8 cellular contexts compared by ENCODE assay signal in the genomic region with DNA sequence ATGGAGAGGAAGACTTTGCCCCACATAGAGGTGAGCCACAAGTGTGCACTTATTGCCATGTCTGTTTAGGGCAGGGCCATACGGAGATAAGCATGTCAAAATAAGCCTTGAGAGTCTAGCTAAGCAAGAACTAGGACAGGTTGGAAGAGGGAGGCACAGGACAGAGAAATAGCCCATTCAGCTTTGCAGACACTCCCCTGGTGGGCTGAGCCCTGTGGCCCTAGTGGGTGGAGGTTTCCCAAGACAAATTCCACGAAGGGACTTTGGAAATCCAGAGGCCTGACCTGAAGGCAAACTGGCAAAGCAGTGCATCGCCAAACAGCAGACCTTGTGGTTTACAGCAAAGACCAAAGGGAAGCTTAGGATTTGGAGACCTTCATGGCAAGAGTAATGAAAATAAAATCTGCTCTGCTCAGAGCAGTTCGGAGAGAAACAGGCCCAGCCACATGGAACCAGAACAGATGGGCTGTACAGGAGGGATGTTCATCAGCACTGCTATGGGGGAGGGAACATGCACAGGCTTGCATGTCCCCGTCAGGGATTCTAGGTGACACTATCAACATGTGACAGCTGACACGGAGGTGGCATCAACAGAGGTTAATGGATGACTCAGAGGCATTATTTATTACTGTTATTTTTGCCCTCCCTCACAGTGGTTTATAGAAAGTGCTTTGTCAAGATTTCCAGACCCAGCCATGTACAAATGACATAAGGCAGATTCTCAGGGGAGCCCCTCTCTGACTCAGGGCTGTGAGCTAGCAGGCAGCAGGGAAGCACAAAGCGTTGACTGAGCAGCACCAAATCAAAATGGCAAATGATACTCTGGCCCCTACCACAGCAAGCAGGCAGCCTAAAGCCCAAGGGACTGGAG.
DNase-seq lines count a peak whose midpoint lies in the region; ATAC-seq and TF ChIP-seq lines count a peak whose summit lies in the region.

No MANE protein-coding gene starts in this region.

- TF ChIP-seq CTCF in liver (IDR thresholded peaks at IDR 0.05; ENCODE audit: low read depth, low read length, missing input control) (no peak), transverse colon (IDR thresholded peaks at IDR 0.05) (peak in 1 of 5 experiments; percentile 16)

- no peak overlapping the region for H3K4me3 ChIP-seq in liver (ENCODE audit: low read depth in 1 of 3, low read length in 3 of 3)
- no peak overlapping the region for H3K4me3 ChIP-seq in transverse colon

- in situ Hi-C loops in transverse colon (cut with MboI; ENCODE audit: low pct_ligation_motif_present in 1 of 4, low pct_unique_long_range_greater_than_20kb in 1 of 4, low sequenced_read_pairs in 3 of 4): loop anchor here in 1 of 4 donors (25.0 kb wide), 1 partner anchor 362 kb away; no protein-coding TSS in a partner anchor

- H3K4me1 ChIP-seq in liver (ENCODE audit: control insufficient read depth in 4 of 4, insufficient read depth in 4 of 4, low read length in 3 of 4) (peaks cover 0 to 3% (median 1%) of the 10 kb centered on the region in 4 donors), transverse colon (peaks cover 14 to 26% (median 19%) of the 10 kb centered on the region in 4 donors)

- no peak overlapping the region for H3K27ac ChIP-seq in liver (ENCODE audit: low read depth in 1 of 2, low read length in 2 of 2)
- peak overlapping the region; percentile 62 to 75 (median 70) for H3K27ac ChIP-seq in transverse colon

- H3K9me3 ChIP-seq in liver (ENCODE audit: control insufficient read depth in 4 of 4, low read length in 3 of 4): no peaks in the 10 kb centered on the region
- H3K9me3 ChIP-seq in transverse colon: no peaks in the 10 kb centered on the region

- no peak for TF ChIP-seq RAD21 in liver (IDR thresholded peaks at IDR 0.05)

- TF ChIP-seq POLR2A in transverse colon (IDR thresholded peaks at IDR 0.05): no peak

- no peak for TF ChIP-seq EP300 in transverse colon (IDR thresholded peaks at IDR 0.05; ENCODE audit: low read depth)

- intact Hi-C loops in transverse colon (cut with DNase I; ENCODE audit: low total_unique reads): no loop called here

- H3K27me3 ChIP-seq in liver (ENCODE audit: control insufficient read depth in 4 of 4, insufficient read depth in 4 of 4, low read length in 3 of 4) (no peaks in the 10 kb centered on the region), transverse colon (no peaks in the 10 kb centered on the region)

- peak; percentile 60 for DNase-seq in ELR (ENCODE audit: low read depth)
- DNase-seq in activated naive CD4-positive, alpha-beta T cell treated with anti-CD3 and anti-CD28 coated beads, Interleukin-2, amount 50 U/mL, for 16 hours: peak; percentile 28
- DNase-seq in transverse colon: no peak
- no peak for DNase-seq in MV-4-11 (lab: John Stamatoyannopoulos, UW)
- DNase-seq in DMS79 (lab: John Stamatoyannopoulos, UW): no peak

- no peak overlapping the region for H3K9ac ChIP-seq in liver (ENCODE audit: low read depth in 1 of 2, low read length in 2 of 2)

- WGBS in liver: 66% methylated on average over 7 of the region's 7 CpGs
- WGBS in transverse colon (ENCODE audit: low coverage in 1 of 2), 2 donors: 20 to 57% methylated on average over 1 to 7 of the region's 7 CpGs

- ATAC-seq in GM19438 (IDR thresholded peaks at IDR 0.05; ENCODE audit: low read depth, unreplicated experiment) (peak; percentile 44), HG03196 (IDR thresholded peaks at IDR 0.05; ENCODE audit: unreplicated experiment) (peak; percentile 66)

- H3K36me3 ChIP-seq in liver (ENCODE audit: control insufficient read depth in 4 of 4, insufficient read depth in 3 of 4, low read depth in 1 of 4, low read length in 3 of 4) (no peaks in the 10 kb centered on the region), transverse colon (no peaks in the 10 kb centered on the region)

TF ChIP-seq in liver, 16 proteins besides CTCF, POLR2A, EP300 and RAD21:
- TF ChIP-seq SP1 (IDR thresholded peaks at IDR 0.05): peak; percentile 32
- TF ChIP-seq, protein P1, sequence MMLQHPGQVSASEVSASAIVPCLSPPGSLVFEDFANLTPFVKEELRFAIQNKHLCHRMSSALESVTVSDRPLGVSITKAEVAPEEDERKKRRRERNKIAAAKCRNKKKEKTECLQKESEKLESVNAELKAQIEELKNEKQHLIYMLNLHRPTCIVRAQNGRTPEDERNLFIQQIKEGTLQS (IDR thresholded peaks at IDR 0.05): no peak
- peak in 1 of 2 donors; percentile 35 for TF ChIP-seq HNF4A (conservative IDR thresholded peaks at IDR 0.05)

Comparison
In these comparisons a context has a peak if more than half of its experiments do, and no peak if none do; other contexts are left out.
1. DNase-seq: peak in ELR (single experiment) and activated naive CD4-positive, alpha-beta T cell treated with anti-CD3 and anti-CD28 coated beads, Interleukin-2, amount 50 U/mL, for 16 hours (single experiment); none in transverse colon (single experiment), MV-4-11 (single experiment) and DMS79 (single experiment).
2. H3K27ac ChIP-seq: peak in transverse colon (4 of 4); none in liver (0 of 2).